ENCODE assay signal across 1 cellular context in genomic region chr6:136647363-136647763, GRCh38.
TF ChIP-seq lines count a peak whose summit lies in the region.

No MANE protein-coding gene starts in this region.

TF ChIP-seq in K562, 482 proteins besides CTCF, POLR2A, EP300 and RAD21 (continued from another document and continues in another):
- TF ChIP-seq, protein P1, sequence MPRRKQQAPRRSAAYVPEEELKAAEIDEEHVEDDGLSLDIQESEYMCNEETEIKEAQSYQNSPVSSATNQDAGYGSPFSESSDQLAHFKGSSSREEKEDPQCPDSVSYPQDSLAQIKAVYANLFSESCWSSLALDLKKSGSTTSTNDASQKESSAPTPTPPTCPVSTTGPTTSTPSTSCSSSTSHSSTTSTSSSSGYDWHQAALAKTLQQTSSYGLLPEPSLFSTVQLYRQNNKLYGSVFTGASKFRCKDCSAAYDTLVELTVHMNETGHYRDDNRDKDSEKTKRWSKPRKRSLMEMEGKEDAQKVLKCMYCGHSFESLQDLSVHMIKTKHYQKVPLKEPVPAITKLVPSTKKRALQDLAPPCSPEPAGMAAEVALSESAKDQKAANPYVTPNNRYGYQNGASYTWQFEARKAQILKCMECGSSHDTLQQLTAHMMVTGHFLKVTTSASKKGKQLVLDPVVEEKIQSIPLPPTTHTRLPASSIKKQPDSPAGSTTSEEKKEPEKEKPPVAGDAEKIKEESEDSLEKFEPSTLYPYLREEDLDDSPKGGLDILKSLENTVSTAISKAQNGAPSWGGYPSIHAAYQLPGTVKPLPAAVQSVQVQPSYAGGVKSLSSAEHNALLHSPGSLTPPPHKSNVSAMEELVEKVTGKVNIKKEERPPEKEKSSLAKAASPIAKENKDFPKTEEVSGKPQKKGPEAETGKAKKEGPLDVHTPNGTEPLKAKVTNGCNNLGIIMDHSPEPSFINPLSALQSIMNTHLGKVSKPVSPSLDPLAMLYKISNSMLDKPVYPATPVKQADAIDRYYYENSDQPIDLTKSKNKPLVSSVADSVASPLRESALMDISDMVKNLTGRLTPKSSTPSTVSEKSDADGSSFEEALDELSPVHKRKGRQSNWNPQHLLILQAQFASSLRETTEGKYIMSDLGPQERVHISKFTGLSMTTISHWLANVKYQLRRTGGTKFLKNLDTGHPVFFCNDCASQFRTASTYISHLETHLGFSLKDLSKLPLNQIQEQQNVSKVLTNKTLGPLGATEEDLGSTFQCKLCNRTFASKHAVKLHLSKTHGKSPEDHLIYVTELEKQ (CRISPR knock-in tag; IDR thresholded peaks at IDR 0.05): no peak
- TF ChIP-seq IRF9 (tag; IDR thresholded peaks at IDR 0.05) (no peak), E4F1 (CRISPR knock-in tag; IDR thresholded peaks at IDR 0.05; ENCODE audit: borderline replicate concordance) (no peak), NCOA4 (IDR thresholded peaks at IDR 0.05; ENCODE audit: partially characterized antibody) (no peak), EWSR1 (IDR thresholded peaks at IDR 0.05; ENCODE audit: borderline replicate concordance, low read depth, partially characterized antibody) (no peak), ATF4 (CRISPR knock-in tag; IDR thresholded peaks at IDR 0.05) (no peak), MEIS2 (IDR thresholded peaks at IDR 0.05; ENCODE audit: partially characterized antibody) (peak; percentile 3), ZNF253 (CRISPR knock-in tag; conservative IDR thresholded peaks at IDR 0.05) (no peak), ZNF583 (CRISPR knock-in tag; IDR thresholded peaks at IDR 0.05) (no peak), DPF2 (IDR thresholded peaks at IDR 0.05) (peak; percentile 46; the same call in 1 of the 2 replicates), MYC (IDR thresholded peaks at IDR 0.05; ENCODE audit: low read depth, low read length) (0 out of 2 replicates have a peak, but pooled peaks have one; percentile 13), MYC (CRISPR knock-in tag; IDR thresholded peaks at IDR 0.05; ENCODE audit: borderline replicate concordance, low read depth) (no peak), PREB (CRISPR knock-in tag; IDR thresholded peaks at IDR 0.05) (no peak), BHLHE40 (IDR thresholded peaks at IDR 0.05; ENCODE audit: low read length) (peak; percentile 54), ELF4 (CRISPR knock-in tag; IDR thresholded peaks at IDR 0.05) (peak; percentile 65; the same call in 1 of the 2 replicates), U2AF2 (optimal IDR thresholded peaks at IDR 0.05; ENCODE audit: low read depth, low read length) (no peak), ZC3H8 (IDR thresholded peaks at IDR 0.05) (no peak), KLF16 (IDR thresholded peaks at IDR 0.05) (no peak), CAMTA2 (CRISPR knock-in tag; conservative IDR thresholded peaks at IDR 0.05) (no peak), TSC22D4 (tag; IDR thresholded peaks at IDR 0.05) (no peak), ZNF277 (CRISPR knock-in tag; IDR thresholded peaks at IDR 0.05; ENCODE audit: borderline replicate concordance) (no peak), ZFP1 (CRISPR knock-in tag; IDR thresholded peaks at IDR 0.05) (no peak), PTTG1 (tag; IDR thresholded peaks at IDR 0.05; ENCODE audit: low read depth) (no peak), ZNF232 (CRISPR knock-in tag; IDR thresholded peaks at IDR 0.05) (no peak), RBM17 (IDR thresholded peaks at IDR 0.05; ENCODE audit: borderline replicate concordance, low read depth, low read length) (no peak), JUN (IDR thresholded peaks at IDR 0.05; ENCODE audit: borderline replicate concordance, low read depth, low read length) (peak; percentile 63; the same call in 1 of the 2 replicates), JUN (CRISPR knock-in tag; IDR thresholded peaks at IDR 0.05; ENCODE audit: borderline replicate concordance) (no peak), BRCA1 (IDR thresholded peaks at IDR 0.05) (no peak), BRCA1 (CRISPR knock-in tag; IDR thresholded peaks at IDR 0.05) (no peak), SMARCA5 (IDR thresholded peaks at IDR 0.05) (no peak), ARID2 (IDR thresholded peaks at IDR 0.05) (no peak), MXD1 (CRISPR knock-in tag; IDR thresholded peaks at IDR 0.05; ENCODE audit: borderline replicate concordance, poor library complexity, severe bottlenecking) (no peak), TCF15 (CRISPR knock-in tag; IDR thresholded peaks at IDR 0.05) (no peak), ZNF444 (CRISPR knock-in tag; IDR thresholded peaks at IDR 0.05) (no peak), ZNF175 (CRISPR knock-in tag; IDR thresholded peaks at IDR 0.05; ENCODE audit: low read depth) (no peak), ZNF561 (CRISPR knock-in tag; conservative IDR thresholded peaks at IDR 0.05) (no peak), NFYB (IDR thresholded peaks at IDR 0.05; ENCODE audit: extremely low read depth, insufficient read length) (no peak), CCAR2 (IDR thresholded peaks at IDR 0.05; ENCODE audit: low read depth, low read length) (no peak), E2F4 (CRISPR knock-in tag; IDR thresholded peaks at IDR 0.05; ENCODE audit: low read depth) (no peak), ATF1 (CRISPR knock-in tag; IDR thresholded peaks at IDR 0.05) (no peak), ATF1 (tag; IDR thresholded peaks at IDR 0.05) (peak; percentile 69), ZNF121 (CRISPR knock-in tag; conservative IDR thresholded peaks at IDR 0.05) (no peak), SUPT5H (IDR thresholded peaks at IDR 0.05) (no peak), NCOA6 (IDR thresholded peaks at IDR 0.05) (no peak), ZC3H11A (IDR thresholded peaks at IDR 0.05; ENCODE audit: low read depth, low read length) (no peak), TFAM (CRISPR knock-in tag; conservative IDR thresholded peaks at IDR 0.05) (no peak), JUND (IDR thresholded peaks at IDR 0.05; ENCODE audit: borderline replicate concordance, low read depth, low read length) (peak; percentile 77), JUND (tag; IDR thresholded peaks at IDR 0.05; ENCODE audit: borderline replicate concordance, low read depth, low read length) (peak; percentile 67; the same call in 2 of the 3 replicates), ID3 (CRISPR knock-in tag; IDR thresholded peaks at IDR 0.05) (no peak), ID3 (tag; IDR thresholded peaks at IDR 0.05) (no peak), ATF7 (IDR thresholded peaks at IDR 0.05) (peak; percentile 40; the same call in 1 of the 2 replicates), PHF21A (IDR thresholded peaks at IDR 0.05; ENCODE audit: borderline replicate concordance, low read depth) (no peak), ZNF354B (CRISPR knock-in tag; IDR thresholded peaks at IDR 0.05) (no peak)
- TF ChIP-seq, protein P2, sequence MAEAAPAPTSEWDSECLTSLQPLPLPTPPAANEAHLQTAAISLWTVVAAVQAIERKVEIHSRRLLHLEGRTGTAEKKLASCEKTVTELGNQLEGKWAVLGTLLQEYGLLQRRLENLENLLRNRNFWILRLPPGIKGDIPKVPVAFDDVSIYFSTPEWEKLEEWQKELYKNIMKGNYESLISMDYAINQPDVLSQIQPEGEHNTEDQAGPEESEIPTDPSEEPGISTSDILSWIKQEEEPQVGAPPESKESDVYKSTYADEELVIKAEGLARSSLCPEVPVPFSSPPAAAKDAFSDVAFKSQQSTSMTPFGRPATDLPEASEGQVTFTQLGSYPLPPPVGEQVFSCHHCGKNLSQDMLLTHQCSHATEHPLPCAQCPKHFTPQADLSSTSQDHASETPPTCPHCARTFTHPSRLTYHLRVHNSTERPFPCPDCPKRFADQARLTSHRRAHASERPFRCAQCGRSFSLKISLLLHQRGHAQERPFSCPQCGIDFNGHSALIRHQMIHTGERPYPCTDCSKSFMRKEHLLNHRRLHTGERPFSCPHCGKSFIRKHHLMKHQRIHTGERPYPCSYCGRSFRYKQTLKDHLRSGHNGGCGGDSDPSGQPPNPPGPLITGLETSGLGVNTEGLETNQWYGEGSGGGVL (CRISPR knock-in tag; IDR thresholded peaks at IDR 0.05): no peak
- TF ChIP-seq, protein P3, sequence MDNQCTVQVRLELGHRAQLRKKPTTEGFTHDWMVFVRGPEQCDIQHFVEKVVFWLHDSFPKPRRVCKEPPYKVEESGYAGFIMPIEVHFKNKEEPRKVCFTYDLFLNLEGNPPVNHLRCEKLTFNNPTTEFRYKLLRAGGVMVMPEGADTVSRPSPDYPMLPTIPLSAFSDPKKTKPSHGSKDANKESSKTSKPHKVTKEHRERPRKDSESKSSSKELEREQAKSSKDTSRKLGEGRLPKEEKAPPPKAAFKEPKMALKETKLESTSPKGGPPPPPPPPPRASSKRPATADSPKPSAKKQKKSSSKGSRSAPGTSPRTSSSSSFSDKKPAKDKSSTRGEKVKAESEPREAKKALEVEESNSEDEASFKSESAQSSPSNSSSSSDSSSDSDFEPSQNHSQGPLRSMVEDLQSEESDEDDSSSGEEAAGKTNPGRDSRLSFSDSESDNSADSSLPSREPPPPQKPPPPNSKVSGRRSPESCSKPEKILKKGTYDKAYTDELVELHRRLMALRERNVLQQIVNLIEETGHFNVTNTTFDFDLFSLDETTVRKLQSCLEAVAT (IDR thresholded peaks at IDR 0.05): no peak
